In genomic region chr9:14824481-14824880, GRCh38 we compare ENCODE assay signal across 18 cellular contexts.
A peak's percentile ranks its signal among the peaks of the same experiment; 100 is the strongest.
DNase-seq lines count a peak whose midpoint lies in the region; ATAC-seq and TF ChIP-seq lines count a peak whose summit lies in the region.
"Had no signal": no experiment of that assay in that cellular context is flagged by ENCODE, and none has a peak within 500 bp of the region (broad histone marks: within the 10 kb centered on the region; RNA-seq: fewer than 3 reads in every experiment).

No MANE protein-coding gene starts in this region.

- intact Hi-C loops in OCI-LY7 (cut with micrococcal nuclease; ENCODE audit: unreplicated experiment), result no loop called here

- no peaks in the 10 kb centered on the region for H3K36me3 ChIP-seq in BLaER1 treated with 17β-estradiol and CSF1 and Interleukin-3, amounts not matched to agents 10 nM and 100 nM
- no peaks in the 10 kb centered on the region for H3K36me3 ChIP-seq in OCI-LY7 (ENCODE audit: insufficient read depth, low read length)

- H3K79me2 ChIP-seq in OCI-LY7 (ENCODE audit: insufficient read depth, low read depth, low read length), result no peaks in the 10 kb centered on the region

- BruUV-seq in OCI-LY7 (replicated peaks; lab: Mats Ljungman, UMichigan), result no TSS peak

- no peak overlapping the region for H3K9ac ChIP-seq in BLaER1 treated with 17β-estradiol and CSF1 and Interleukin-3, amounts not matched to agents 10 nM and 100 nM

- peaks cover 0 to 30% (median 17%) of the 10 kb centered on the region in 10 experiments; a peak in 13 of 20 replicates for H3K4me1 ChIP-seq in BLaER1 treated with 17β-estradiol and CSF1 and Interleukin-3, amounts not matched to agents 10 nM and 100 nM
- H3K4me1 ChIP-seq in OCI-LY7 (ENCODE audit: insufficient read depth, low read length, poor library complexity, severe bottlenecking), result peaks cover 27% of the 10 kb centered on the region

- TF ChIP-seq CTCF in OCI-LY7 (conservative IDR thresholded peaks at IDR 0.05; ENCODE audit: low read length), result no peak

- peak overlapping the region in 7 of 11 experiments; percentile 13 to 66 (median 46); a peak in 14 of 22 replicates for H3K4me2 ChIP-seq in BLaER1 treated with 17β-estradiol and CSF1 and Interleukin-3, amounts not matched to agents 10 nM and 100 nM
- peak overlapping the region; percentile 17 for H3K4me2 ChIP-seq in OCI-LY7 (ENCODE audit: low read length)

- CTCF ChIA-PET in OCI-LY7 (lab: Charles Lee; ENCODE audit: unreplicated experiment), result no interaction called here

- ATAC-seq in GM19351 (IDR thresholded peaks at IDR 0.05; ENCODE audit: unreplicated experiment), result peak; percentile 37
- peak; percentile 52 for ATAC-seq in HG03378 (IDR thresholded peaks at IDR 0.05; ENCODE audit: unreplicated experiment)
- no peak for ATAC-seq in GM21423 (IDR thresholded peaks at IDR 0.05; ENCODE audit: unreplicated experiment)
- ATAC-seq: GM12878, HCT116 had no signal

- POLR2A ChIA-PET in OCI-LY7 (lab: Charles Lee), result interaction anchor here (0.5 to 0.6 kb wide), 2 partner anchors 70 to 791 kb away, joined by 3 read pairs; no protein-coding TSS in a partner anchor

- no peak overlapping the region for H2AFZ ChIP-seq in OCI-LY7 (ENCODE audit: low read length)

- H3K27ac ChIP-seq in BLaER1 treated with 17β-estradiol and CSF1 and Interleukin-3, amounts not matched to agents 10 nM and 100 nM, result no peak overlapping the region
- H3K27ac ChIP-seq in OCI-LY7 (ENCODE audit: low read depth, low read length, poor library complexity, severe bottlenecking), result no peak overlapping the region
- H3K27ac ChIP-seq: HL-60 had no signal

- H3K27me3 ChIP-seq in BLaER1 treated with 17β-estradiol and CSF1 and Interleukin-3, amounts not matched to agents 10 nM and 100 nM, result no peaks in the 10 kb centered on the region

- DNase-seq in OCI-LY7 (ENCODE audit: low spot score) (peak; percentile 3), HuH-7 (ENCODE audit: low spot score) (no peak)
- DNase-seq in stimulated activated CD4-positive, alpha-beta T cell treated with anti-CD3 and anti-CD28 coated beads, Interleukin-15, amount 100 ng/mL, for 24 hours, result no peak
- DNase-seq: 8988T; AML-193; C1 segment of cervical spinal cord; Calu3; CD4-positive, alpha-beta T cell; DMS 273 treated with DMSO at 0.1 percent for 48 hours; IMR-90; KBM-7 had no signal

- H3K9me3 ChIP-seq in BLaER1 treated with 17β-estradiol and CSF1 and Interleukin-3, amounts not matched to agents 10 nM and 100 nM (replicated peaks in 1 of 11), result peaks cover 5 to 13% (median 11%) of the 10 kb centered on the region in 11 experiments; a peak in 20 of 22 replicates
- 0 out of 2 replicates have a peak, but pooled peaks cover 5% of the 10 kb centered on the region for H3K9me3 ChIP-seq in OCI-LY7 (ENCODE audit: low read length)

- no peaks in the 10 kb centered on the region for H3K9me2 ChIP-seq in OCI-LY7 (ENCODE audit: insufficient read depth, low read length)

- H3K4me3 ChIP-seq in BLaER1 treated with 17β-estradiol and CSF1 and Interleukin-3, amounts not matched to agents 10 nM and 100 nM, result no peak overlapping the region
- H3K4me3 ChIP-seq in OCI-LY7 (ENCODE audit: low read depth, low read length, poor library complexity, severe bottlenecking), result no peak overlapping the region
- H3K4me3 ChIP-seq: GM12878 had no signal

- H4K20me1 ChIP-seq in BLaER1 treated with 17β-estradiol and CSF1 and Interleukin-3, amounts not matched to agents 10 nM and 100 nM, result no peaks in the 10 kb centered on the region
- no peaks in the 10 kb centered on the region for H4K20me1 ChIP-seq in OCI-LY7 (ENCODE audit: insufficient read depth, low read length)
